In genomic region chr15:78175333-78175732, GRCh38 we compare ENCODE assay signal across 1 cellular context.
TF ChIP-seq lines count a peak whose summit lies in the region.

No MANE protein-coding gene starts in this region.

TF ChIP-seq in HepG2, 621 proteins besides CTCF, POLR2A, EP300 and RAD21:
- TF ChIP-seq ZNF367 (CRISPR knock-in tag; IDR thresholded peaks at IDR 0.05; ENCODE audit: borderline replicate concordance) (no peak), BRCA1 (CRISPR knock-in tag; IDR thresholded peaks at IDR 0.05) (no peak), CREBL2 (CRISPR knock-in tag; IDR thresholded peaks at IDR 0.05; ENCODE audit: borderline replicate concordance) (no peak), ATF1 (CRISPR knock-in tag; IDR thresholded peaks at IDR 0.05) (no peak), ZBTB33 (CRISPR knock-in tag; IDR thresholded peaks at IDR 0.05) (no peak), NFATC3 (CRISPR knock-in tag; IDR thresholded peaks at IDR 0.05) (no peak), CBX5 (CRISPR knock-in tag; IDR thresholded peaks at IDR 0.05; ENCODE audit: borderline replicate concordance) (no peak), SKI (IDR thresholded peaks at IDR 0.05; ENCODE audit: partially characterized antibody) (no peak), ZNF800 (CRISPR knock-in tag; IDR thresholded peaks at IDR 0.05) (no peak), ZNF646 (CRISPR knock-in tag; IDR thresholded peaks at IDR 0.05) (no peak), ZNF280D (CRISPR knock-in tag; IDR thresholded peaks at IDR 0.05) (no peak), KAT8 (CRISPR knock-in tag; IDR thresholded peaks at IDR 0.05) (no peak), SIX1 (CRISPR knock-in tag; IDR thresholded peaks at IDR 0.05; ENCODE audit: borderline replicate concordance) (no peak), ZNF644 (CRISPR knock-in tag; IDR thresholded peaks at IDR 0.05; ENCODE audit: low read depth) (no peak)
